8 cellular contexts compared by ENCODE assay signal in the genomic region with DNA sequence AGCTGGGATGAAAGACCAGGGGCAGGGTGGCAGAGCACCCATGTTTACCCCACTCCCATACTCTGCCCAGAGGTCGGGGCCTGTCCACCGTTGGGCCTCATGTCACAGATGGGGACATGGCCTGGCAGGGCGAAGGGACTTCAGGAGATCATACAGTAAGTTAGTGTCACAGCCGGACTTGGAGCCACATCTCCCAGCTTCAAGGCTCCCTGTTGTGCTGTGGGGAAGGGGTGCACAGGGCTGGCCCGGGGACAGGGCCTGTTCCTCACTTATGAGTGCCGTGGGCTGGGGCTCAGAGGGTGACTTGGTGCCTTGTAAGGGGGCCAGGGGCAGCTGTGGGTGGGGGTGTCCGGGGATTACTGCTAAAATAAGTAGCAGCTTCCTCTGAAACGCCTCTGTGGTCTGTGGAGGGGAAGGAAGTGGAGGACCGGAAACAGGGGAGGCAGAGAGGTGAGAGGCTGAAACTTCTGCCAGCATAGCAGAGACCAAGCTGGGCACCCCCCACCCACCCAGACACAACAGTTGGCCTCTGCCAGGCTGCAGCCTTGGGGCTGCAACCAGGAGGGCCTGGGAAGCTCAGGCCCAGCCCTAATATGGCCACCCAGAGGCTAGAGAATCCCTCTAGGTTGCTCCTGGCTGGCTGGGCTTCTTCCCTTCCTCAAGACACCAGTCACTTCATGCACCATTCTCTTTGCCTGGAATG. TPM values are rescaled to one million over a fixed set of nuclear protein-coding genes. Genes with fewer than 3 reads are reported as not detected.
DNase-seq lines count a peak whose midpoint lies in the region; ATAC-seq and TF ChIP-seq lines count a peak whose summit lies in the region.

No MANE protein-coding gene starts in this region.

- H3K4me3 Mint-ChIP-seq in activated T-cell treated with anti-CD3 and anti-CD28 coated beads, Interleukin-2, amount 50 U/mL, for 72 hours, result peak overlapping the region; percentile 33 to 81

- no peaks in the 10 kb centered on the region for H3K9me3 Mint-ChIP-seq in activated T-cell treated with anti-CD3 and anti-CD28 coated beads, Interleukin-2, amount 50 U/mL, for 72 hours

- TF ChIP-seq POLR2A in GM18505 (IDR thresholded peaks at IDR 0.05; ENCODE audit: borderline replicate concordance, extremely low read depth, insufficient read depth, insufficient read length) (no peak), upper lobe of left lung (IDR thresholded peaks at IDR 0.05) (no peak)

- DNase-seq in MM.1S, result peak; percentile 81
- DNase-seq in activated T-cell treated with anti-CD3 and anti-CD28 coated beads, Interleukin-2, amount 50 U/mL, for 72 hours, result peak; percentile 69 to 78
- peak; percentile 48 for DNase-seq in medulla oblongata (ENCODE audit: extremely low spot score)
- DNase-seq in upper lobe of left lung, result peak; percentile 37 to 63
- DNase-seq in effector CD4-positive, alpha-beta T cell, result no peak
- DNase-seq in cerebellar cortex (ENCODE audit: low spot score), result no peak

- peak; percentile 24 for ATAC-seq in GM18505 (IDR thresholded peaks at IDR 0.05; ENCODE audit: unreplicated experiment)
- ATAC-seq in activated T-cell treated with anti-CD3 and anti-CD28 coated beads, Interleukin-2, amount 50 U/mL, for 72 hours (replicated peaks in 1 of 2), result peak; percentile 75 to 79
- peak; percentile 38 to 50 for ATAC-seq in upper lobe of left lung (ENCODE audit: low FRiP score in 2 of 2)
- ATAC-seq in HG02571 (IDR thresholded peaks at IDR 0.05; ENCODE audit: unreplicated experiment), result no peak

- TF ChIP-seq EP300 in upper lobe of left lung (IDR thresholded peaks at IDR 0.05), result no peak

- H3K4me2 ChIP-seq in MM.1S (ENCODE audit: low read depth, low read length), result peak overlapping the region; percentile 59

- no peaks in the 10 kb centered on the region for H3K36me3 ChIP-seq in MM.1S (replicated peaks; ENCODE audit: insufficient read depth, low read length)
- H3K36me3 ChIP-seq in upper lobe of left lung, result no peaks in the 10 kb centered on the region

- peak overlapping the region; percentile 60 for H3K27ac ChIP-seq in MM.1S (ENCODE audit: low read length)
- peak overlapping the region; percentile 72 to 86 (median 83) for H3K27ac ChIP-seq in upper lobe of left lung

- peak overlapping the region; percentile 7; the same call in 1 of the 2 replicates for H3K4me3 ChIP-seq in MM.1S (ENCODE audit: low read length)
- H3K4me3 ChIP-seq in upper lobe of left lung, result no peak overlapping the region

- no peaks in the 10 kb centered on the region for H3K9me2 ChIP-seq in MM.1S (replicated peaks; ENCODE audit: insufficient read depth, low read length)

- H3F3A ChIP-seq in MM.1S (ENCODE audit: insufficient read depth, low read length), result peaks cover 33% of the 10 kb centered on the region

- H2AFZ ChIP-seq in MM.1S (ENCODE audit: low read length), result peak overlapping the region; percentile 54

- H3K9ac ChIP-seq in MM.1S (ENCODE audit: low read length), result no peak overlapping the region; the same call in 1 of the 2 replicates

- no peaks in the 10 kb centered on the region for H3K36me3 Mint-ChIP-seq in activated T-cell treated with anti-CD3 and anti-CD28 coated beads, Interleukin-2, amount 50 U/mL, for 72 hours (ENCODE audit: insufficient read depth in 2 of 2)

- no peaks in the 10 kb centered on the region for H3K79me2 ChIP-seq in MM.1S (ENCODE audit: low read length)

- 46 to 64% methylated on average over 4 to 9 of the region's 9 CpGs for WGBS in upper lobe of left lung, 2 donors

- H4K20me1 ChIP-seq in MM.1S (ENCODE audit: insufficient read depth, low read length), result no peaks in the 10 kb centered on the region

- no peak for TF ChIP-seq CTCF in MM.1S (IDR thresholded peaks at IDR 0.05; ENCODE audit: low read length)
- TF ChIP-seq CTCF in upper lobe of left lung (IDR thresholded peaks at IDR 0.05), result no peak

- H3K27ac Mint-ChIP-seq in activated T-cell treated with anti-CD3 and anti-CD28 coated beads, Interleukin-2, amount 50 U/mL, for 72 hours, result peak overlapping the region; percentile 83

- peaks cover 5% of the 10 kb centered on the region for H3K27me3 Mint-ChIP-seq in activated T-cell treated with anti-CD3 and anti-CD28 coated beads, Interleukin-2, amount 50 U/mL, for 72 hours (ENCODE audit: low read depth)

- H3K9me3 ChIP-seq in MM.1S (replicated peaks; ENCODE audit: insufficient read depth, low read length) (no peaks in the 10 kb centered on the region), upper lobe of left lung (no peaks in the 10 kb centered on the region)

- H3K4me1 ChIP-seq in MM.1S (ENCODE audit: low read length), result peaks cover 48% of the 10 kb centered on the region
- H3K4me1 ChIP-seq in upper lobe of left lung, result peaks cover 62 to 80% (median 76%) of the 10 kb centered on the region in 4 donors

- peaks cover 63% of the 10 kb centered on the region for H3K4me1 Mint-ChIP-seq in activated T-cell treated with anti-CD3 and anti-CD28 coated beads, Interleukin-2, amount 50 U/mL, for 72 hours (ENCODE audit: low read depth)

- H3K27me3 ChIP-seq in MM.1S (replicated peaks; ENCODE audit: insufficient read depth, low read length) (no peaks in the 10 kb centered on the region), upper lobe of left lung (no peaks in the 10 kb centered on the region)

RNA-seq across cellular contexts. Expression of a gene that starts 41.1 kb away (rescaled TPM):
- total RNA-seq in activated T-cell treated with anti-CD3 and anti-CD28 coated beads, Interleukin-2, amount 50 U/mL, for 72 hours, result 1 to 10 TPM; 8.1 to 8.5 TPM
- 100 to 1,000 TPM in 2 of 6 donors, 10 to 100 TPM in 4; 33.8 to 144 (median 59.7) TPM for total RNA-seq in upper lobe of left lung

Comparison
In these comparisons a context has a peak if more than half of its experiments do, and no peak if none do; other contexts are left out.
1. DNase-seq: peak in MM.1S (single experiment), activated T-cell treated with anti-CD3 and anti-CD28 coated beads, Interleukin-2, amount 50 U/mL, for 72 hours (2 of 2), medulla oblongata (single experiment) and upper lobe of left lung (2 of 2); none in effector CD4-positive, alpha-beta T cell (single experiment) and cerebellar cortex (single experiment).